In genomic region chr17:48160177-48160967, GRCh38 we compare ENCODE assay signal across 17 cellular contexts. TPM values are rescaled to one million over a fixed set of nuclear protein-coding genes. Genes with fewer than 3 reads are reported as not detected.
DNase-seq lines count a peak whose midpoint lies in the region; ATAC-seq, FAIRE-seq and TF ChIP-seq lines count a peak whose summit lies in the region.
"Had no signal": no experiment of that assay in that cellular context is flagged by ENCODE, and none has a peak within 500 bp of the region (broad histone marks: within the 10 kb centered on the region; RNA-seq: fewer than 3 reads in every experiment).

No MANE protein-coding gene starts in this region.

- ATAC-seq in GM21390 (IDR thresholded peaks at IDR 0.05; ENCODE audit: unreplicated experiment): no peak
- ATAC-seq: Right ventricle myocardium inferior had no signal

- peaks cover 5% of the 10 kb centered on the region; the same call in 1 of the 2 replicates for H3K4me1 ChIP-seq in iPS DF 6.9 (ENCODE audit: control insufficient read depth, insufficient read depth, low read length)

- H3K36me3 Mint-ChIP-seq in activated naive CD4-positive, alpha-beta T cell treated with anti-CD3 and anti-CD28 coated beads, Interleukin-2, amount 50 U/mL, for 24 hours: peaks cover 5% of the 10 kb centered on the region
- peaks cover 4% of the 10 kb centered on the region for H3K36me3 Mint-ChIP-seq in activated naive CD4-positive, alpha-beta T cell treated with anti-CD3 and anti-CD28 coated beads for 36 hours (ENCODE audit: low read depth)
- no peaks in the 10 kb centered on the region for H3K36me3 Mint-ChIP-seq in type B pancreatic cell
- H3K36me3 Mint-ChIP-seq: neural progenitor cell had no signal

- no peak overlapping the region for H3K4me3 ChIP-seq in iPS DF 6.9 (ENCODE audit: low read length)
- H3K4me3 ChIP-seq: neural progenitor cell had no signal

- no peaks in the 10 kb centered on the region for H3K9me3 ChIP-seq in iPS DF 6.9 (ENCODE audit: control insufficient read depth, insufficient read depth, low read length)

- no CpG with 5 or more reads among the region's 5 CpGs for WGBS in iPS DF 6.9 (ENCODE audit: insufficient coverage, insufficient read length)

- H3K27ac Mint-ChIP-seq in activated naive CD4-positive, alpha-beta T cell treated with anti-CD3 and anti-CD28 coated beads, Interleukin-2, amount 50 U/mL, for 24 hours: peak overlapping the region; percentile 55
- no peak overlapping the region for H3K27ac Mint-ChIP-seq in activated naive CD4-positive, alpha-beta T cell treated with anti-CD3 and anti-CD28 coated beads for 36 hours
- H3K27ac Mint-ChIP-seq in type B pancreatic cell: peak overlapping the region; percentile 21
- H3K27ac Mint-ChIP-seq: activated B cell treated with CpG ODN at 0.5 μM for 24 hours; dendritic cell treated with granulocyte-macrophage colony-stimulating factor and Interleukin-4, amounts not matched to agents 40 ng/mL and 50 ng/mL, for 4 days; neural progenitor cell had no signal

- no peaks in the 10 kb centered on the region for H3K27me3 Mint-ChIP-seq in activated naive CD4-positive, alpha-beta T cell treated with anti-CD3 and anti-CD28 coated beads, Interleukin-2, amount 50 U/mL, for 24 hours
- H3K27me3 Mint-ChIP-seq in activated naive CD4-positive, alpha-beta T cell treated with anti-CD3 and anti-CD28 coated beads for 36 hours (ENCODE audit: low read depth): no peaks in the 10 kb centered on the region
- H3K27me3 Mint-ChIP-seq in type B pancreatic cell: peaks cover 33% of the 10 kb centered on the region
- H3K27me3 Mint-ChIP-seq: activated B cell treated with CpG ODN at 0.5 μM for 24 hours had no signal

- H3K4me1 Mint-ChIP-seq in activated naive CD4-positive, alpha-beta T cell treated with anti-CD3 and anti-CD28 coated beads, Interleukin-2, amount 50 U/mL, for 24 hours: peaks cover 10% of the 10 kb centered on the region
- H3K4me1 Mint-ChIP-seq in activated naive CD4-positive, alpha-beta T cell treated with anti-CD3 and anti-CD28 coated beads for 36 hours (ENCODE audit: low read depth): peaks cover 5% of the 10 kb centered on the region
- H3K4me1 Mint-ChIP-seq in type B pancreatic cell (ENCODE audit: unreplicated experiment): peaks cover 27% of the 10 kb centered on the region

- no peaks in the 10 kb centered on the region for H3K9me3 Mint-ChIP-seq in activated naive CD4-positive, alpha-beta T cell treated with anti-CD3 and anti-CD28 coated beads, Interleukin-2, amount 50 U/mL, for 24 hours
- H3K9me3 Mint-ChIP-seq in activated naive CD4-positive, alpha-beta T cell treated with anti-CD3 and anti-CD28 coated beads for 36 hours: no peaks in the 10 kb centered on the region
- no peaks in the 10 kb centered on the region for H3K9me3 Mint-ChIP-seq in type B pancreatic cell
- H3K9me3 Mint-ChIP-seq: activated B cell treated with CpG ODN at 0.5 μM for 24 hours; dendritic cell treated with granulocyte-macrophage colony-stimulating factor and Interleukin-4, amounts not matched to agents 40 ng/mL and 50 ng/mL, for 4 days; neural progenitor cell had no signal

- no peak for FAIRE-seq in GM19239 (lab: Jason Lieb, UNC)

- TF ChIP-seq CTCF in type B pancreatic cell (conservative IDR thresholded peaks at IDR 0.05): no peak

- H3K27me3 ChIP-seq in iPS DF 6.9 (ENCODE audit: control insufficient read depth, insufficient read depth, low read length): peaks cover 2% of the 10 kb centered on the region; the same call in 1 of the 2 replicates

- no peaks in the 10 kb centered on the region for H3K36me3 ChIP-seq in iPS DF 6.9 (ENCODE audit: control insufficient read depth, insufficient read depth, low read length)
- H3K36me3 ChIP-seq: neural progenitor cell had no signal

- H3K4me3 Mint-ChIP-seq in activated naive CD4-positive, alpha-beta T cell treated with anti-CD3 and anti-CD28 coated beads, Interleukin-2, amount 50 U/mL, for 24 hours: no peak overlapping the region
- no peak overlapping the region for H3K4me3 Mint-ChIP-seq in activated naive CD4-positive, alpha-beta T cell treated with anti-CD3 and anti-CD28 coated beads for 36 hours
- no peak overlapping the region for H3K4me3 Mint-ChIP-seq in type B pancreatic cell
- H3K4me3 Mint-ChIP-seq: activated B cell treated with CpG ODN at 0.5 μM for 24 hours; dendritic cell treated with granulocyte-macrophage colony-stimulating factor and Interleukin-4, amounts not matched to agents 40 ng/mL and 50 ng/mL, for 4 days; neural progenitor cell had no signal

- H3K27ac ChIP-seq in iPS DF 6.9 (ENCODE audit: low read length): no peak overlapping the region
- H3K27ac ChIP-seq: neural progenitor cell had no signal

- no peak for DNase-seq in activated naive CD4-positive, alpha-beta T cell treated with anti-CD3 and anti-CD28 coated beads for 36 hours
- DNase-seq in NCI-H2196 (lab: John Stamatoyannopoulos, UW; ENCODE audit: unreplicated experiment) (peak; percentile 84), iPS DF 6.9 (ENCODE audit: low read depth, low spot score) (peak; percentile 85), type B pancreatic cell (ENCODE audit: extremely low spot score, unreplicated experiment) (no peak), GM19239 (ENCODE audit: insufficient read length, low spot score) (no peak)
- no peak for DNase-seq in activated naive CD4-positive, alpha-beta T cell treated with anti-CD3 and anti-CD28 coated beads, Interleukin-2, amount 50 U/mL, for 16 hours
- DNase-seq: activated B cell treated with CpG ODN at 0.5 μM for 24 hours, activated T-cell treated with anti-CD3 and anti-CD28 coated beads for 4 hours, GOT3, IMR-90, NCI-H446 treated with DMSO at 0.1 percent for 48 hours, trophoblast cell had no signal

- CTCF ChIA-PET in activated naive CD4-positive, alpha-beta T cell treated with anti-CD3 and anti-CD28 coated beads for 36 hours (lab: Charles Lee): no interaction called here

- intact Hi-C loops in activated naive CD4-positive, alpha-beta T cell treated with anti-CD3 and anti-CD28 coated beads for 36 hours (cut with micrococcal nuclease): no loop called here

RNA-seq across cellular contexts. Expression of gene SNX11, which starts 52.8 kb away (rescaled TPM):
- total RNA-seq in activated naive CD4-positive, alpha-beta T cell treated with anti-CD3 and anti-CD28 coated beads for 36 hours: 10 to 100 TPM; 20.2 to 23.0 TPM
- total RNA-seq in type B pancreatic cell (ENCODE audit: low replicate concordance): 16.2 and 19.1 TPM in 2 replicates

RNA-seq across cellular contexts. Expression of gene CBX1, which starts 59.1 kb away (rescaled TPM):
- total RNA-seq in activated naive CD4-positive, alpha-beta T cell treated with anti-CD3 and anti-CD28 coated beads for 36 hours: 10 to 100 TPM; 61.6 to 63.0 TPM
- 72.8 and 154 TPM in 2 replicates for total RNA-seq in type B pancreatic cell (ENCODE audit: low replicate concordance)

Comparison
In these comparisons a context has a peak if more than half of its experiments do, and no peak if none do; other contexts are left out.
1. DNase-seq: peak in NCI-H2196 (single experiment) and iPS DF 6.9 (single experiment); none in activated naive CD4-positive, alpha-beta T cell treated with anti-CD3 and anti-CD28 coated beads for 36 hours (single experiment), type B pancreatic cell (single experiment), activated naive CD4-positive, alpha-beta T cell treated with anti-CD3 and anti-CD28 coated beads, Interleukin-2, amount 50 U/mL, for 16 hours (single experiment) and GM19239 (single experiment).